In the genomic region with DNA sequence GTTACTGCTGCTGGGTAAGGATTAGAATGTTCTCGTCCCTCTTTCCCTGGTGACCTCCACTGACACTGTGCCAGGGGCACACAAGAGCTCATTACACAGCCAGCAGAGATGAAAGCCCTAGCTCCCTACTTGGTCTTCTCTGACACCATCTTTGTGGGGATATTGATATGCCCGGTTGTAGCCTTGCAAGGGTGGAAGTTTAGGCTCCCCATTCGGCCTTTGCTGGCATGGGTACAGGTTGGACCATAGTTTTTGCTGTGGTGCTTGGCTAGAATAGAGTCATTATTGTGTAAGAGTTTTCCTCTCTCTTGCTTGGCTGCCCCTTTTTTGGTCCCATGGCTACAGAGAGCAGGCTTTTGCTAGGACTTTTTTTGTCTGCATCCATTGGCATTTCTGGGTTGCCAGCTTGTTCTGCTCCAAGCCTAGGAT, we compare ENCODE assay signal across 11 cellular contexts.
"Had no signal": no experiment of that assay in that cellular context is flagged by ENCODE, and none has a peak within 500 bp of the region (broad histone marks: within the 10 kb centered on the region; RNA-seq: fewer than 3 reads in every experiment).

No MANE protein-coding gene starts in this region.

- H3K27ac ChIP-seq: brain microvascular endothelial cell, foreskin keratinocyte, lower lobe of right lung, skin epidermis had no signal

- H3K27me3 ChIP-seq: brain microvascular endothelial cell, foreskin keratinocyte had no signal

- ATAC-seq: foreskin keratinocyte, lower lobe of right lung had no signal

- H3K36me3 ChIP-seq: brain microvascular endothelial cell, lower lobe of right lung had no signal

- DNase-seq: activated CD4-positive, CD25-positive, alpha-beta regulatory T cell treated with anti-CD3 and anti-CD28 coated beads, Interleukin-2, amount 50 U/mL, for 72 hours; activated naive CD4-positive, alpha-beta T cell; activated naive CD8-positive, alpha-beta T cell treated with anti-CD3 and anti-CD28 coated beads, Interleukin-2, amount 10 ng/mL, durations not matched to agents 7 days and 5 days; brain microvascular endothelial cell; effector memory CD4-positive, alpha-beta T cell; foreskin keratinocyte; islet precursor cell; lower lobe of right lung; stimulated activated CD4-positive, alpha-beta T cell treated with anti-CD3 and anti-CD28 coated beads, Interleukin-4, amount 100 ng/mL, for 24 hours; stimulated activated naive CD4-positive, alpha-beta T cell had no signal

- H3K4me3 ChIP-seq: lower lobe of right lung, skin epidermis had no signal

- H3K9me3 ChIP-seq: lower lobe of right lung had no signal
